In the genomic region with DNA sequence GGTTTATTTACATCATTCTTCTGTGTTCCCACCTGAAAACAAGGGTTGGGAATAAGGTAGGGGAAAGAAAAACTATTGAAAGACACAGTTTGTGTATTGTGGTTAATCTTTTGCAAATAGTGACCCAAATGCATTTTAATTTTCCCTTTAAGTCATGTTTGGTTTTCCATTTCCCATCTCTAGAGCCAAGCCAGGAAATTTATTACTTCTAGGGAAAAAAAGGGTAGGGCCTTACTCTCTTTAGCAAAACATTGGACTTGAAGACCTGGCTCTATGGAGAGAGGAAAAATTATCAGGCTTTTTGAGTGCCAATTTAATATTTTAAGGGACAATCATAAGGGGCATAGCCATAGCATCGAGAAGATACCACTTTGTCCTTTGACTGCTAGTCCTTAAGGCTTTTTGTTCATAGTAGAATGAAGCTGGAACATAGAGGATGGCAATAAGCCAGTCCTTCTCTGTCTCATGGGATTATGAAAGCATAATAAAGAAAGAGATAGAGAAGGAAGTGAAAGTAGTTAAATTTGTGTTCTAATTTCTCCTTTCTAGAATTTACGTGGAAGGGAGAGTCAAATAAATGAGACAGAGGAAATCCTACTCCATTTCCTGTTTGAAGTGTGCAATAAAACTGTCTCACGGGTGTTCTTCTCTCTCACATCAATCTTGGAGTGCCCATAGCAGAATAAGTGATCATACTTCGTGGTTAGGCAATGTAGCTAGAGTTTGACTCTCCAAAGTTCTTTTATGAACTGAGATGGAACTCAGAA, we compare ENCODE assay signal across 10 cellular contexts. TPM values are rescaled to one million over a fixed set of nuclear protein-coding genes. Genes with fewer than 3 reads are reported as not detected.
A peak's percentile ranks its signal among the peaks of the same experiment; 100 is the strongest.
DNase-seq lines count a peak whose midpoint lies in the region; ATAC-seq and TF ChIP-seq lines count a peak whose summit lies in the region.
"Had no signal": no experiment of that assay in that cellular context is flagged by ENCODE, and none has a peak within 500 bp of the region (broad histone marks: within the 10 kb centered on the region; RNA-seq: fewer than 3 reads in every experiment).

No MANE protein-coding gene starts in this region.

- H3K27me3 ChIP-seq in OCI-LY3 (ENCODE audit: low read depth, low read length) = peaks cover 78% of the 10 kb centered on the region

- no peak overlapping the region for H3K9ac ChIP-seq in OCI-LY3 (ENCODE audit: low read length)

- intact Hi-C loops in activated naive CD4-positive, alpha-beta T cell treated with anti-CD3 and anti-CD28 coated beads for 36 hours (cut with micrococcal nuclease) = loop anchor here (1.0 kb wide), 3 partner anchors 10 to 142 kb away; no protein-coding TSS in a partner anchor

- TF ChIP-seq CTCF in OCI-LY3 (IDR thresholded peaks at IDR 0.05; ENCODE audit: low read depth, low read length) = no peak

- H3K4me1 Mint-ChIP-seq in activated naive CD4-positive, alpha-beta T cell treated with anti-CD3 and anti-CD28 coated beads, Interleukin-2, amount 50 U/mL, for 24 hours = peaks cover 21% of the 10 kb centered on the region
- peaks cover 19% of the 10 kb centered on the region for H3K4me1 Mint-ChIP-seq in activated naive CD4-positive, alpha-beta T cell treated with anti-CD3 and anti-CD28 coated beads for 36 hours (ENCODE audit: low read depth)

- H3K36me3 ChIP-seq in OCI-LY3 (replicated peaks; ENCODE audit: low read depth, low read length) = no peaks in the 10 kb centered on the region

- DNase-seq in activated naive CD4-positive, alpha-beta T cell treated with anti-CD3 and anti-CD28 coated beads for 36 hours = no peak
- DNase-seq in stromal cell of bone marrow (ENCODE audit: low read depth) = peak; percentile 45
- DNase-seq in G401 (ENCODE audit: low spot score) = no peak
- DNase-seq: GOT3, NCI-H524 had no signal

- peaks cover 5% of the 10 kb centered on the region for H3K27me3 Mint-ChIP-seq in activated naive CD4-positive, alpha-beta T cell treated with anti-CD3 and anti-CD28 coated beads, Interleukin-2, amount 50 U/mL, for 24 hours
- peaks cover 25% of the 10 kb centered on the region for H3K27me3 Mint-ChIP-seq in activated naive CD4-positive, alpha-beta T cell treated with anti-CD3 and anti-CD28 coated beads for 36 hours (ENCODE audit: low read depth)

- H3K4me2 ChIP-seq in OCI-LY3 (ENCODE audit: low read length) = peak overlapping the region; percentile 65

- peaks cover 9% of the 10 kb centered on the region for H3K9me3 ChIP-seq in OCI-LY3 (ENCODE audit: insufficient read depth, low read length)

- peak overlapping the region; percentile 35; the same call in 1 of the 2 replicates for H3K27ac ChIP-seq in OCI-LY3 (ENCODE audit: low read length)

- H3K4me1 ChIP-seq in OCI-LY3 (ENCODE audit: low read length) = peaks cover 23% of the 10 kb centered on the region

- H3K4me3 Mint-ChIP-seq in activated naive CD4-positive, alpha-beta T cell treated with anti-CD3 and anti-CD28 coated beads, Interleukin-2, amount 50 U/mL, for 24 hours = no peak overlapping the region
- H3K4me3 Mint-ChIP-seq in activated naive CD4-positive, alpha-beta T cell treated with anti-CD3 and anti-CD28 coated beads for 36 hours = no peak overlapping the region

- ATAC-seq in HG02938 (IDR thresholded peaks at IDR 0.05; ENCODE audit: unreplicated experiment) (peak; percentile 85), HG03439 (IDR thresholded peaks at IDR 0.05; ENCODE audit: unreplicated experiment) (no peak), esophagus mucosa (no peak)

- H2AFZ ChIP-seq in OCI-LY3 (ENCODE audit: low read depth, low read length) = no peak overlapping the region

- H3K27ac Mint-ChIP-seq in activated naive CD4-positive, alpha-beta T cell treated with anti-CD3 and anti-CD28 coated beads, Interleukin-2, amount 50 U/mL, for 24 hours = peak overlapping the region; percentile 6
- no peak overlapping the region for H3K27ac Mint-ChIP-seq in activated naive CD4-positive, alpha-beta T cell treated with anti-CD3 and anti-CD28 coated beads for 36 hours

- H3K79me2 ChIP-seq in OCI-LY3 (ENCODE audit: low read length) = no peaks in the 10 kb centered on the region

- peaks cover 5% of the 10 kb centered on the region for H3K9me3 Mint-ChIP-seq in activated naive CD4-positive, alpha-beta T cell treated with anti-CD3 and anti-CD28 coated beads, Interleukin-2, amount 50 U/mL, for 24 hours
- peaks cover 5% of the 10 kb centered on the region for H3K9me3 Mint-ChIP-seq in activated naive CD4-positive, alpha-beta T cell treated with anti-CD3 and anti-CD28 coated beads for 36 hours

- CTCF ChIA-PET in activated naive CD4-positive, alpha-beta T cell treated with anti-CD3 and anti-CD28 coated beads for 36 hours (lab: Charles Lee) = no interaction called here

- H3K36me3 Mint-ChIP-seq in activated naive CD4-positive, alpha-beta T cell treated with anti-CD3 and anti-CD28 coated beads, Interleukin-2, amount 50 U/mL, for 24 hours = peaks cover 2% of the 10 kb centered on the region
- peaks cover 6% of the 10 kb centered on the region for H3K36me3 Mint-ChIP-seq in activated naive CD4-positive, alpha-beta T cell treated with anti-CD3 and anti-CD28 coated beads for 36 hours (ENCODE audit: low read depth)

- H4K20me1 ChIP-seq in OCI-LY3 (ENCODE audit: insufficient read depth, low read length) = peaks cover 14% of the 10 kb centered on the region

- in situ Hi-C loops in G401 (cut with HindIII; ENCODE audit: low sequenced_read_pairs) = no loop called here

- peak overlapping the region; percentile 39 for H3K4me3 ChIP-seq in OCI-LY3 (ENCODE audit: low read length)

RNA-seq across cellular contexts. Expression of a gene that starts 50.9 kb away (rescaled TPM):
- not detected for total RNA-seq in activated naive CD4-positive, alpha-beta T cell treated with anti-CD3 and anti-CD28 coated beads for 36 hours
- total RNA-seq in G401 (2014; rRNA removed; shearing (Covaris generic)) = not detected in 2 replicates
- not detected for total RNA-seq in esophagus mucosa
